Comparison of ENCODE assay signal across 37 cellular contexts in the genomic region with DNA sequence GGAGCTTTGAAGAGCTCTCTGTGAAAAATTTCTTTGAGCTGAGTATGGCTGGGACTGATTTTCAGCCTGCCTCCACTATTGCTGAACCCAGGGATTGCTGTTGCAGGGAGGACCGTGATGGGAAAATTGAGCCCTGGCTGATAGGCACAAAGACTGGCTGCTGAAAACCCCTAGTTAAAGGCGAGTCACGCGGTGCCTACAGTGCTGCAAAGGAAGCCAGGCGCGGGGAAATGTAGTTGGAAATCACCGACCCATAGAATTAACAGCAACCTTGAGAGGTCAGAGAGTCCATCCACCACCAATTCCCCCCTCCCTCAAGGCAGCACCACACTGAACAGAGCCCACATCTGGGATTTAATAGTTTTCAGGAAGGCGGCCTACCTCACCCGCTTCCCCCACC. TPM values are rescaled to one million over a fixed set of nuclear protein-coding genes. Genes with fewer than 3 reads are reported as not detected.
"Had no signal": no experiment of that assay in that cellular context is flagged by ENCODE, and none has a peak within 500 bp of the region (broad histone marks: within the 10 kb centered on the region; RNA-seq: fewer than 3 reads in every experiment).

No MANE protein-coding gene starts in this region.

- H3K36me3 Mint-ChIP-seq: activated CD8-positive, alpha-beta memory T cell treated with anti-CD3 and anti-CD28 coated beads, Interleukin-2, amount 10 ng/mL, durations not matched to agents 7 days and 5 days; activated naive CD4-positive, alpha-beta T cell treated with anti-CD3 and anti-CD28 coated beads, Interleukin-2, amount 10 ng/mL, durations not matched to agents 7 days and 5 days; activated naive CD8-positive, alpha-beta T cell had no signal

- DNase-seq: activated CD4-positive, alpha-beta memory T cell treated with anti-CD3 and anti-CD28 coated beads, Interleukin-2, amount 10 ng/mL, durations not matched to agents 7 days and 5 days; activated CD4-positive, alpha-beta T cell treated with anti-CD3 and anti-CD28 coated beads for 1 hour; activated CD4-positive, alpha-beta T cell treated with anti-CD3 and anti-CD28 coated beads for 48 hours; activated CD4-positive, CD25-positive, alpha-beta regulatory T cell; activated CD8-positive, alpha-beta memory T cell treated with anti-CD3 and anti-CD28 coated beads for 24 hours; activated CD8-positive, alpha-beta memory T cell treated with anti-CD3 and anti-CD28 coated beads, Interleukin-2, amount 10 ng/mL, durations not matched to agents 7 days and 5 days; activated CD8-positive, alpha-beta memory T cell treated with anti-CD3 and anti-CD28 coated beads, Interleukin-2, amount 50 U/mL, for 48 hours; activated effector memory CD4-positive, alpha-beta T cell treated with Interleukin-2 at 50 U/mL for 16 hours; activated naive CD4-positive, alpha-beta T cell treated with anti-CD3 and anti-CD28 coated beads, Interleukin-2, amount 10 ng/mL, durations not matched to agents 7 days and 5 days; activated T-cell treated with anti-CD3 and anti-CD28 coated beads, Interleukin-2, amount 50 U/mL, for 48 hours; amygdala; brain microvascular endothelial cell; central memory CD4-positive, alpha-beta T cell; Kasumi-1; KG1; MG63; NCI-H1048; NCI-H1105 treated with DMSO at 0.1 percent for 48 hours; NCI-H1436; NCI-H1694; NCI-H1930; NCI-H2081 treated with DMSO at 0.1 percent for 48 hours; NCI-H510A; NCI-H526; NCI-H748 treated with DMSO at 0.1 percent for 48 hours; NK-92 treated with Interleukin-12 subunit alpha and Interleukin-12 subunit beta, amount 100 ng/mL, for 24 hours; PC-3; Peyer's patch; RPMI8226; SIG-M5; T1000; WERI-Rb-1 had no signal

- ATAC-seq: activated CD8-positive, alpha-beta memory T cell treated with anti-CD3 and anti-CD28 coated beads, Interleukin-2, amount 10 ng/mL, durations not matched to agents 7 days and 5 days; PC-3; SK-N-SH treated with all-trans-retinoic acid at 6 μM for 48 hours had no signal

- H3K36me3 ChIP-seq: brain microvascular endothelial cell, MG63, Peyer's patch, WERI-Rb-1 had no signal

- H3K4me3 Mint-ChIP-seq: activated CD4-positive, alpha-beta memory T cell treated with anti-CD3 and anti-CD28 coated beads, Interleukin-2, amount 10 ng/mL, durations not matched to agents 7 days and 5 days; activated CD8-positive, alpha-beta memory T cell treated with anti-CD3 and anti-CD28 coated beads, Interleukin-2, amount 10 ng/mL, durations not matched to agents 7 days and 5 days; activated naive CD4-positive, alpha-beta T cell treated with anti-CD3 and anti-CD28 coated beads, Interleukin-2, amount 10 ng/mL, durations not matched to agents 7 days and 5 days; activated naive CD8-positive, alpha-beta T cell had no signal

- H3K27me3 Mint-ChIP-seq: activated CD8-positive, alpha-beta memory T cell treated with anti-CD3 and anti-CD28 coated beads, Interleukin-2, amount 10 ng/mL, durations not matched to agents 7 days and 5 days; activated naive CD8-positive, alpha-beta T cell had no signal

- H3K9me3 ChIP-seq: MG63, Peyer's patch had no signal

- H3K4me1 Mint-ChIP-seq: activated CD4-positive, alpha-beta memory T cell treated with anti-CD3 and anti-CD28 coated beads, Interleukin-2, amount 10 ng/mL, durations not matched to agents 7 days and 5 days; activated CD8-positive, alpha-beta memory T cell treated with anti-CD3 and anti-CD28 coated beads, Interleukin-2, amount 10 ng/mL, durations not matched to agents 7 days and 5 days; activated naive CD4-positive, alpha-beta T cell treated with anti-CD3 and anti-CD28 coated beads, Interleukin-2, amount 10 ng/mL, durations not matched to agents 7 days and 5 days had no signal

- H3K27me3 ChIP-seq: brain microvascular endothelial cell, MG63, Peyer's patch had no signal

- H3K4me3 ChIP-seq: MG63, Peyer's patch had no signal

- H3K27ac ChIP-seq: brain microvascular endothelial cell, Peyer's patch, WERI-Rb-1 had no signal

- H3K27ac Mint-ChIP-seq: activated CD4-positive, alpha-beta memory T cell treated with anti-CD3 and anti-CD28 coated beads, Interleukin-2, amount 10 ng/mL, durations not matched to agents 7 days and 5 days; activated CD8-positive, alpha-beta memory T cell treated with anti-CD3 and anti-CD28 coated beads, Interleukin-2, amount 10 ng/mL, durations not matched to agents 7 days and 5 days; activated naive CD4-positive, alpha-beta T cell treated with anti-CD3 and anti-CD28 coated beads, Interleukin-2, amount 10 ng/mL, durations not matched to agents 7 days and 5 days; activated naive CD8-positive, alpha-beta T cell had no signal

- H3K9me3 Mint-ChIP-seq: activated CD4-positive, alpha-beta memory T cell treated with anti-CD3 and anti-CD28 coated beads, Interleukin-2, amount 10 ng/mL, durations not matched to agents 7 days and 5 days; activated naive CD4-positive, alpha-beta T cell treated with anti-CD3 and anti-CD28 coated beads, Interleukin-2, amount 10 ng/mL, durations not matched to agents 7 days and 5 days had no signal

- H3K4me1 ChIP-seq: Peyer's patch had no signal

RNA-seq across cellular contexts. Expression of gene FRMD7, which starts 26.0 kb away (rescaled TPM):
- total RNA-seq: activated CD4-positive, alpha-beta memory T cell treated with anti-CD3 and anti-CD28 coated beads, Interleukin-2, amount 10 ng/mL, durations not matched to agents 7 days and 5 days; activated CD8-positive, alpha-beta memory T cell treated with anti-CD3 and anti-CD28 coated beads, Interleukin-2, amount 10 ng/mL, durations not matched to agents 7 days and 5 days; cerebellum; Peyer's patch; T-helper 1 cell treated with Interleukin-12 subunit alpha and Interleukin-12 subunit beta and Interleukin-4 antibody, amounts not matched to agents 30 ng/mL and 1 ng/mL, for 36 hours; T-helper 2 cell treated with Interferon-gamma antibody and Interleukin-4, amounts not matched to agents 100 ng/mL and 5 ng/mL, for 36 hours had no signal
